9 cellular contexts compared by ENCODE assay signal in the genomic region with DNA sequence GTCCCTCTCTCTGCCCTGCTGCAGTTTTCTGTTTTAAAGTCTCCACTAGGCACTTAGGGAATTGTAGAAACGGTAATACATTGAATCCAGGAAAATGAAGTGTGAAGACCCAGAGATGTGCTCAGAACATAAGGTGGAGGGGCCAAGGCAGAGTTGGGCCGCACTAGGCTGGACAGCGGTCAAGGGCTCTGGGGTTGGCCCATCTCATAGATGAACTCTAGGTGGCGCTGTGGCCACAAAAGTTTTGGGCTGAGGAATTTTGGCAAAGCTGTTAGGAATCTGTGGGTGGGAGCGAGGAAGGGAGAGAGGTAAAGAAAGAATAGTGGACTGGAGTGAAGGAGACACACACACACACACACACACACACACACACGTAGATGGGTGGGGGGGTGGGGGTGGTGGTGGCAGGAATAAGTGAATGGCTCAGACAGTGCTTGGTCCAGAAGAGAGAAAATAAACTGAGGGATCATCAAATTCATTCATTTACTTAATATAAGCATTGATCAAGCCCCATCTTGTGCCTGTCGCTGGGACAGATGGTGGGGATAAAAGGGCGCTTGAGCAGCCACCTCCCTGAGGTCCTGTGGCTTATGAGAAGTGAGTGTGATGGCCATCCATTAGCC.
DNase-seq lines count a peak whose midpoint lies in the region; ATAC-seq and TF ChIP-seq lines count a peak whose summit lies in the region.
"Had no signal": no experiment of that assay in that cellular context is flagged by ENCODE, and none has a peak within 500 bp of the region (broad histone marks: within the 10 kb centered on the region; RNA-seq: fewer than 3 reads in every experiment).

No MANE protein-coding gene starts in this region.

- TF ChIP-seq CTCF in OCI-LY1 (IDR thresholded peaks at IDR 0.05; ENCODE audit: low read length) (peak; percentile 59), neural cell (IDR thresholded peaks at IDR 0.05; ENCODE audit: poor library complexity, severe bottlenecking) (peak; percentile 52)

- H3K9me2 ChIP-seq in OCI-LY1 (ENCODE audit: low read depth, low read length) (no peaks in the 10 kb centered on the region), neural cell (ENCODE audit: insufficient read depth, low read length) (no peaks in the 10 kb centered on the region)

- H3K9ac ChIP-seq in OCI-LY1 (ENCODE audit: low read length) = no peak overlapping the region
- no peak overlapping the region for H3K9ac ChIP-seq in neural cell (ENCODE audit: low read length)
- H3K9ac ChIP-seq: BLaER1 treated with 17β-estradiol and CSF1 and Interleukin-3, amounts not matched to agents 10 nM and 100 nM had no signal

- no peaks in the 10 kb centered on the region for H3K4me1 Mint-ChIP-seq in activated T-helper 1 cell treated with anti-CD3 and anti-CD28 coated beads, Interleukin-12 subunit alpha, Interleukin-12 subunit beta, Interleukin-2, Interleukin-4 antibody, amounts not matched to agents 30 ng/mL and 10 ng/mL and 1 ng/mL, durations not matched to agents 14 hours and 24 hours and 36 hours (ENCODE audit: low read depth)

- H4K20me1 ChIP-seq in OCI-LY1 (ENCODE audit: insufficient read depth, low read length) (no peaks in the 10 kb centered on the region), neural cell (ENCODE audit: insufficient read depth) (no peaks in the 10 kb centered on the region)
- H4K20me1 ChIP-seq: BLaER1 treated with 17β-estradiol and CSF1 and Interleukin-3, amounts not matched to agents 10 nM and 100 nM had no signal

- H2AFZ ChIP-seq in OCI-LY1 (ENCODE audit: low read length) = no peak overlapping the region
- no peak overlapping the region for H2AFZ ChIP-seq in neural cell (ENCODE audit: low read depth, low read length)

- H3K4me3 ChIP-seq in OCI-LY1 (ENCODE audit: low read depth, low read length, poor library complexity, severe bottlenecking) = no peak overlapping the region
- H3K4me3 ChIP-seq in neural cell (ENCODE audit: low read length) = no peak overlapping the region
- H3K4me3 ChIP-seq: BLaER1 treated with 17β-estradiol and CSF1 and Interleukin-3, amounts not matched to agents 10 nM and 100 nM had no signal

- no peak overlapping the region for H3K27ac Mint-ChIP-seq in activated T-helper 1 cell treated with anti-CD3 and anti-CD28 coated beads, Interleukin-12 subunit alpha, Interleukin-12 subunit beta, Interleukin-2, Interleukin-4 antibody, amounts not matched to agents 30 ng/mL and 10 ng/mL and 1 ng/mL, durations not matched to agents 14 hours and 24 hours and 36 hours

- intact Hi-C loops in activated T-helper 1 cell treated with anti-CD3 and anti-CD28 coated beads, Interleukin-12 subunit alpha, Interleukin-12 subunit beta, Interleukin-2, Interleukin-4 antibody, amounts not matched to agents 30 ng/mL and 10 ng/mL and 1 ng/mL, durations not matched to agents 14 hours and 24 hours and 36 hours (cut with micrococcal nuclease) = no loop called here

- H3F3A ChIP-seq in OCI-LY1 (ENCODE audit: insufficient read depth, low read length) = no peaks in the 10 kb centered on the region
- H3F3A ChIP-seq in neural cell (ENCODE audit: insufficient read depth, low read length, poor library complexity, severe bottlenecking) = no peaks in the 10 kb centered on the region

- no peak for ATAC-seq in GM18517 (IDR thresholded peaks at IDR 0.05; ENCODE audit: unreplicated experiment)

- no peak for TF ChIP-seq POLR2A in erythroblast (IDR thresholded peaks at IDR 0.05; ENCODE audit: low read length)

- no peaks in the 10 kb centered on the region for H3K36me3 Mint-ChIP-seq in activated T-helper 1 cell treated with anti-CD3 and anti-CD28 coated beads, Interleukin-12 subunit alpha, Interleukin-12 subunit beta, Interleukin-2, Interleukin-4 antibody, amounts not matched to agents 30 ng/mL and 10 ng/mL and 1 ng/mL, durations not matched to agents 14 hours and 24 hours and 36 hours (ENCODE audit: low read depth)

- H3K27me3 ChIP-seq in OCI-LY1 (ENCODE audit: insufficient read depth, low read length) = no peaks in the 10 kb centered on the region
- peaks cover 17% of the 10 kb centered on the region for H3K27me3 ChIP-seq in neural cell (ENCODE audit: insufficient read depth, low read depth, low read length)
- H3K27me3 ChIP-seq: BLaER1 treated with 17β-estradiol and CSF1 and Interleukin-3, amounts not matched to agents 10 nM and 100 nM had no signal

- H3K4me2 ChIP-seq in OCI-LY1 (ENCODE audit: low read length) (no peak overlapping the region), neural cell (ENCODE audit: low read length) (no peak overlapping the region)
- H3K4me2 ChIP-seq: BLaER1 treated with 17β-estradiol and CSF1 and Interleukin-3, amounts not matched to agents 10 nM and 100 nM had no signal

- TF ChIP-seq RAD21 in neural cell (conservative IDR thresholded peaks at IDR 0.05) = peak; percentile 29

- H3K79me2 ChIP-seq in OCI-LY1 (ENCODE audit: insufficient read depth, low read length) (no peaks in the 10 kb centered on the region), neural cell (replicated peaks; ENCODE audit: insufficient read depth, low read length) (no peaks in the 10 kb centered on the region)

- H3K27ac ChIP-seq in OCI-LY1 (ENCODE audit: low read depth, low read length, poor library complexity, severe bottlenecking) (no peak overlapping the region), neural cell (ENCODE audit: low read length) (no peak overlapping the region)
- H3K27ac ChIP-seq: BLaER1 treated with 17β-estradiol and CSF1 and Interleukin-3, amounts not matched to agents 10 nM and 100 nM had no signal

- no peaks in the 10 kb centered on the region for H3K4me1 ChIP-seq in OCI-LY1 (ENCODE audit: insufficient read depth, low read length, severe bottlenecking)
- H3K4me1 ChIP-seq: BLaER1 treated with 17β-estradiol and CSF1 and Interleukin-3, amounts not matched to agents 10 nM and 100 nM had no signal

- H3K9me3 ChIP-seq in OCI-LY1 (ENCODE audit: low read length) (no peaks in the 10 kb centered on the region), neural cell (ENCODE audit: low read length) (no peaks in the 10 kb centered on the region)

- no peaks in the 10 kb centered on the region for H3K36me3 ChIP-seq in OCI-LY1 (ENCODE audit: insufficient read depth, low read length)
- H3K36me3 ChIP-seq in neural cell (ENCODE audit: insufficient read depth, low read length) = no peaks in the 10 kb centered on the region
- H3K36me3 ChIP-seq: BLaER1 treated with 17β-estradiol and CSF1 and Interleukin-3, amounts not matched to agents 10 nM and 100 nM had no signal

- no peak overlapping the region for H3K4me3 Mint-ChIP-seq in activated T-helper 1 cell treated with anti-CD3 and anti-CD28 coated beads, Interleukin-12 subunit alpha, Interleukin-12 subunit beta, Interleukin-2, Interleukin-4 antibody, amounts not matched to agents 30 ng/mL and 10 ng/mL and 1 ng/mL, durations not matched to agents 14 hours and 24 hours and 36 hours

- H3K9me3 Mint-ChIP-seq in activated T-helper 1 cell treated with anti-CD3 and anti-CD28 coated beads, Interleukin-12 subunit alpha, Interleukin-12 subunit beta, Interleukin-2, Interleukin-4 antibody, amounts not matched to agents 30 ng/mL and 10 ng/mL and 1 ng/mL, durations not matched to agents 14 hours and 24 hours and 36 hours = no peaks in the 10 kb centered on the region

- DNase-seq in NCI-H1092 treated with DMSO at 0.1 percent for 48 hours (lab: John Stamatoyannopoulos, UW) (peak; percentile 30), NCI-H1092 (lab: John Stamatoyannopoulos, UW) (no peak), erythroblast (lab: John Stamatoyannopoulos, UW) (peak; percentile 5 to 41), germinal center (ENCODE audit: low spot score) (no peak)
- DNase-seq in activated T-helper 1 cell treated with anti-CD3 and anti-CD28 coated beads, Interleukin-12 subunit alpha, Interleukin-12 subunit beta, Interleukin-2, Interleukin-4 antibody, amounts not matched to agents 30 ng/mL and 10 ng/mL and 1 ng/mL, durations not matched to agents 14 hours and 24 hours and 36 hours (ENCODE audit: low spot score) = no peak

- peaks cover 18% of the 10 kb centered on the region for H3K27me3 Mint-ChIP-seq in activated T-helper 1 cell treated with anti-CD3 and anti-CD28 coated beads, Interleukin-12 subunit alpha, Interleukin-12 subunit beta, Interleukin-2, Interleukin-4 antibody, amounts not matched to agents 30 ng/mL and 10 ng/mL and 1 ng/mL, durations not matched to agents 14 hours and 24 hours and 36 hours (ENCODE audit: insufficient read depth)

- TF ChIP-seq EP300 in neural cell (conservative IDR thresholded peaks at IDR 0.05; ENCODE audit: poor library complexity, severe bottlenecking) = no peak

TF ChIP-seq in neural cell, 6 proteins besides CTCF, POLR2A, EP300 and RAD21:
- TF ChIP-seq SMC3 (conservative IDR thresholded peaks at IDR 0.05; ENCODE audit: poor library complexity) = peak; percentile 31
- no peak for TF ChIP-seq MXI1 (conservative IDR thresholded peaks at IDR 0.05; ENCODE audit: poor library complexity, severe bottlenecking)
- no peak for TF ChIP-seq EZH2 (IDR thresholded peaks at IDR 0.05; ENCODE audit: borderline replicate concordance, insufficient read depth, low read length, poor library complexity, severe bottlenecking)

Comparison
In these comparisons a context has a peak if more than half of its experiments do, and no peak if none do; other contexts are left out.
1. DNase-seq: peak in NCI-H1092 treated with DMSO at 0.1 percent for 48 hours (single experiment) and erythroblast (2 of 2); none in NCI-H1092 (single experiment), activated T-helper 1 cell treated with anti-CD3 and anti-CD28 coated beads, Interleukin-12 subunit alpha, Interleukin-12 subunit beta, Interleukin-2, Interleukin-4 antibody, amounts not matched to agents 30 ng/mL and 10 ng/mL and 1 ng/mL, durations not matched to agents 14 hours and 24 hours and 36 hours (single experiment) and germinal center (single experiment).